Comparison of ENCODE assay signal across 3 cellular contexts in genomic region chr3:13727890-13728289, GRCh38.
TF ChIP-seq lines count a peak whose summit lies in the region.

No MANE protein-coding gene starts in this region.

TF ChIP-seq in GM23338, 12 proteins besides CTCF, POLR2A, EP300 and RAD21 (continues in another document):
- no peak for TF ChIP-seq ZNF462 (CRISPR knock-in tag; IDR thresholded peaks at IDR 0.05)
- TF ChIP-seq ZNF114 (CRISPR knock-in tag; IDR thresholded peaks at IDR 0.05), result no peak
- TF ChIP-seq CREB1 (CRISPR knock-in tag; IDR thresholded peaks at IDR 0.05; ENCODE audit: low read depth), result no peak
- no peak for TF ChIP-seq ETS1 (IDR thresholded peaks at IDR 0.05)
- no peak for TF ChIP-seq JUNB (IDR thresholded peaks at IDR 0.05; ENCODE audit: unreplicated experiment)

TF ChIP-seq in HEK293T, 16 proteins besides CTCF, POLR2A, EP300 and RAD21:
- TF ChIP-seq L3MBTL2 (conservative IDR thresholded peaks at IDR 0.05) (no peak), SUZ12 (IDR thresholded peaks at IDR 0.05) (no peak), LEF1 (IDR thresholded peaks at IDR 0.05; ENCODE audit: borderline replicate concordance) (no peak), FOXA1 (IDR thresholded peaks at IDR 0.05) (no peak), ZNF384 (IDR thresholded peaks at IDR 0.05) (no peak), FOXM1 (IDR thresholded peaks at IDR 0.05; ENCODE audit: borderline replicate concordance) (no peak), CTBP1 (IDR thresholded peaks at IDR 0.05; ENCODE audit: borderline replicate concordance) (no peak), ARNT (IDR thresholded peaks at IDR 0.05) (no peak), SP1 (IDR thresholded peaks at IDR 0.05) (no peak), FOXK2 (IDR thresholded peaks at IDR 0.05) (no peak), ELF4 (IDR thresholded peaks at IDR 0.05) (no peak), NFRKB (IDR thresholded peaks at IDR 0.05) (no peak), BHLHE40 (IDR thresholded peaks at IDR 0.05; ENCODE audit: borderline replicate concordance) (no peak)
TF ChIP-seq in HEK293T: peak in this region for 0.

TF ChIP-seq in H1, 55 proteins besides CTCF, POLR2A, EP300 and RAD21:
- no peak for TF ChIP-seq ASH2L (IDR thresholded peaks at IDR 0.05; ENCODE audit: low read length)
- no peak for TF ChIP-seq TCF12 (IDR thresholded peaks at IDR 0.05; ENCODE audit: low read depth, low read length)
- no peak for TF ChIP-seq SP1 (IDR thresholded peaks at IDR 0.05; ENCODE audit: low read depth, low read length)
- TF ChIP-seq TBP (IDR thresholded peaks at IDR 0.05; ENCODE audit: low read depth, low read length), result no peak
- no peak for TF ChIP-seq CHD2 (IDR thresholded peaks at IDR 0.05; ENCODE audit: low read length)
- TF ChIP-seq KDM1A (IDR thresholded peaks at IDR 0.05; ENCODE audit: borderline replicate concordance, low read length), result no peak
- TF ChIP-seq EGR1 (IDR thresholded peaks at IDR 0.05; ENCODE audit: borderline replicate concordance, low read depth, low read length), result no peak
- TF ChIP-seq SIX5 (IDR thresholded peaks at IDR 0.05; ENCODE audit: low read depth, low read length), result no peak
- TF ChIP-seq PHF8 (conservative IDR thresholded peaks at IDR 0.05; ENCODE audit: low read depth, low read length), result no peak
- no peak for TF ChIP-seq MAX (IDR thresholded peaks at IDR 0.05)
- no peak for TF ChIP-seq YY1 (IDR thresholded peaks at IDR 0.05; ENCODE audit: low read depth, low read length)
- no peak for TF ChIP-seq CTBP2 (IDR thresholded peaks at IDR 0.05; ENCODE audit: borderline replicate concordance, insufficient read depth, insufficient read length, low read length)
- TF ChIP-seq TEAD4 (IDR thresholded peaks at IDR 0.05; ENCODE audit: low read depth, low read length), result no peak
- no peak for TF ChIP-seq HDAC6 (IDR thresholded peaks at IDR 0.05; ENCODE audit: low read depth, low read length)
- no peak for TF ChIP-seq JUN (IDR thresholded peaks at IDR 0.05; ENCODE audit: low read depth, low read length)
- no peak for TF ChIP-seq USF2 (IDR thresholded peaks at IDR 0.05; ENCODE audit: low read length)
- no peak for TF ChIP-seq SUZ12 (IDR thresholded peaks at IDR 0.05; ENCODE audit: low read length)
- TF ChIP-seq SIN3A (conservative IDR thresholded peaks at IDR 0.05 in 1 of 2, IDR thresholded peaks at IDR 0.05 in 1 of 2; ENCODE audit: low read depth in 1 of 2, low read length in 2 of 2), result no peak
- no peak for TF ChIP-seq SP2 (IDR thresholded peaks at IDR 0.05; ENCODE audit: low read length)
TF ChIP-seq in H1: peak in this region for 0.
